In the genomic region with DNA sequence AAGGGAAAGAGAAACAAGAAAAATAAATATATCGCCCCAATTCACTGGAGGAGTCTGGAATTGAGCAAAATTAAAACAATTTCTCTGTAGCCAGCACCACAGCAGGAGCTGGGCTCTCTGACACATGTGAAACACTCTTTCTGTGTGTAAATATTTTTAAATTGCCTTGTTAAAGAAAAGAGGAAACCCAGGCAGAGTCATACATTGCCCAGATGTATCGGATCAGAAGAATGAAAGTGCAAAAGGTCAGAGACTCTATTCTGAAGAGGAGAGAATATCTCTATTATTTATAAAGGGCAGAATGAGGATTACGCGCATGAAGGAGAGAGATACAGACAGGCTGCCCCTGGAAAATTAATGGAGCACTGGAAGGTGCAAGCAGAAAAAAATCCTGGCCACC, we compare ENCODE assay signal across 11 cellular contexts.
DNase-seq lines count a peak whose midpoint lies in the region; ATAC-seq lines count a peak whose summit lies in the region.
"Had no signal": no experiment of that assay in that cellular context is flagged by ENCODE, and none has a peak within 500 bp of the region (broad histone marks: within the 10 kb centered on the region; RNA-seq: fewer than 3 reads in every experiment).

No MANE protein-coding gene starts in this region.

- peak; percentile 61 for ATAC-seq in GM19328 (IDR thresholded peaks at IDR 0.05; ENCODE audit: unreplicated experiment)
- ATAC-seq in HG02759 (IDR thresholded peaks at IDR 0.05; ENCODE audit: unreplicated experiment): peak; percentile 92
- peak; percentile 94 for ATAC-seq in HG03521 (IDR thresholded peaks at IDR 0.05; ENCODE audit: unreplicated experiment)
- ATAC-seq in stimulated activated memory B cell treated with anti-CD40 and anti-IgM and Interleukin-4, amounts not matched to agents 10 μg/mL and 1 μg/mL and 100 μg/mL, for 72 hours: peak; percentile 52
- ATAC-seq in activated CD8-positive, alpha-beta memory T cell treated with anti-CD3 and anti-CD28 coated beads, Interleukin-2, amount 10 ng/mL, durations not matched to agents 7 days and 5 days: no peak
- ATAC-seq in activated naive CD4-positive, alpha-beta T cell treated with anti-CD3 and anti-CD28 coated beads, Interleukin-2, amount 50 U/mL, for 72 hours: no peak
- no peak for ATAC-seq in naive thymus-derived CD4-positive, alpha-beta T cell

- no peaks in the 10 kb centered on the region for H3K9me3 Mint-ChIP-seq in stimulated activated memory B cell treated with anti-CD40 and anti-IgM and Interleukin-4, amounts not matched to agents 10 μg/mL and 1 μg/mL and 100 μg/mL, for 72 hours
- H3K9me3 Mint-ChIP-seq in activated CD8-positive, alpha-beta memory T cell treated with anti-CD3 and anti-CD28 coated beads, Interleukin-2, amount 10 ng/mL, durations not matched to agents 7 days and 5 days (ENCODE audit: low read depth): peaks cover 3% of the 10 kb centered on the region
- no peaks in the 10 kb centered on the region for H3K9me3 Mint-ChIP-seq in activated naive CD4-positive, alpha-beta T cell treated with anti-CD3 and anti-CD28 coated beads, Interleukin-2, amount 50 U/mL, for 72 hours
- H3K9me3 Mint-ChIP-seq in naive thymus-derived CD4-positive, alpha-beta T cell: peaks cover 0 to 10% (median 3%) of the 10 kb centered on the region in 11 donors
- H3K9me3 Mint-ChIP-seq: H9 had no signal

- no peak overlapping the region for H3K4me3 Mint-ChIP-seq in stimulated activated memory B cell treated with anti-CD40 and anti-IgM and Interleukin-4, amounts not matched to agents 10 μg/mL and 1 μg/mL and 100 μg/mL, for 72 hours
- H3K4me3 Mint-ChIP-seq in activated CD8-positive, alpha-beta memory T cell treated with anti-CD3 and anti-CD28 coated beads, Interleukin-2, amount 10 ng/mL, durations not matched to agents 7 days and 5 days: no peak overlapping the region
- no peak overlapping the region for H3K4me3 Mint-ChIP-seq in naive thymus-derived CD4-positive, alpha-beta T cell
- H3K4me3 Mint-ChIP-seq: H9 had no signal

- H3K27ac ChIP-seq in naive thymus-derived CD4-positive, alpha-beta T cell (ENCODE audit: low read depth, low read length): no peak overlapping the region
- H3K27ac ChIP-seq: VCaP had no signal

- CTCF ChIA-PET in activated CD8-positive, alpha-beta memory T cell treated with anti-CD3 and anti-CD28 coated beads, Interleukin-2, amount 10 ng/mL, durations not matched to agents 7 days and 5 days (lab: Charles Lee): no interaction called here
- CTCF ChIA-PET in naive thymus-derived CD4-positive, alpha-beta T cell (lab: Charles Lee): no interaction called here

- peak overlapping the region; percentile 47 for H3K27ac Mint-ChIP-seq in stimulated activated memory B cell treated with anti-CD40 and anti-IgM and Interleukin-4, amounts not matched to agents 10 μg/mL and 1 μg/mL and 100 μg/mL, for 72 hours
- no peak overlapping the region for H3K27ac Mint-ChIP-seq in activated CD8-positive, alpha-beta memory T cell treated with anti-CD3 and anti-CD28 coated beads, Interleukin-2, amount 10 ng/mL, durations not matched to agents 7 days and 5 days
- no peak overlapping the region for H3K27ac Mint-ChIP-seq in activated naive CD4-positive, alpha-beta T cell treated with anti-CD3 and anti-CD28 coated beads, Interleukin-2, amount 50 U/mL, for 72 hours
- no peak overlapping the region for H3K27ac Mint-ChIP-seq in naive thymus-derived CD4-positive, alpha-beta T cell
- H3K27ac Mint-ChIP-seq: H9 had no signal

- no peaks in the 10 kb centered on the region for H3K27me3 Mint-ChIP-seq in stimulated activated memory B cell treated with anti-CD40 and anti-IgM and Interleukin-4, amounts not matched to agents 10 μg/mL and 1 μg/mL and 100 μg/mL, for 72 hours
- H3K27me3 Mint-ChIP-seq in activated CD8-positive, alpha-beta memory T cell treated with anti-CD3 and anti-CD28 coated beads, Interleukin-2, amount 10 ng/mL, durations not matched to agents 7 days and 5 days: peaks cover 4% of the 10 kb centered on the region
- H3K27me3 Mint-ChIP-seq in naive thymus-derived CD4-positive, alpha-beta T cell: peaks cover 0 to 38% (median 0%) of the 10 kb centered on the region in 5 donors
- H3K27me3 Mint-ChIP-seq: naive B cell had no signal

- POLR2A ChIA-PET in naive thymus-derived CD4-positive, alpha-beta T cell (lab: Charles Lee): no interaction called here

- H3K4me3 ChIP-seq in naive thymus-derived CD4-positive, alpha-beta T cell (ENCODE audit: low read length): no peak overlapping the region

- intact Hi-C loops in naive thymus-derived CD4-positive, alpha-beta T cell (cut with micrococcal nuclease): no loop called here

- H3K4me1 Mint-ChIP-seq in stimulated activated memory B cell treated with anti-CD40 and anti-IgM and Interleukin-4, amounts not matched to agents 10 μg/mL and 1 μg/mL and 100 μg/mL, for 72 hours: peaks cover 7% of the 10 kb centered on the region
- H3K4me1 Mint-ChIP-seq in activated CD8-positive, alpha-beta memory T cell treated with anti-CD3 and anti-CD28 coated beads, Interleukin-2, amount 10 ng/mL, durations not matched to agents 7 days and 5 days: no peaks in the 10 kb centered on the region
- H3K4me1 Mint-ChIP-seq in naive thymus-derived CD4-positive, alpha-beta T cell: peaks cover 0 to 3% (median 0%) of the 10 kb centered on the region in 7 donors
- H3K4me1 Mint-ChIP-seq: H9 had no signal

- DNase-seq in activated CD8-positive, alpha-beta memory T cell treated with anti-CD3 and anti-CD28 coated beads, Interleukin-2, amount 10 ng/mL, durations not matched to agents 7 days and 5 days: no peak
- DNase-seq in activated naive CD4-positive, alpha-beta T cell treated with anti-CD3 and anti-CD28 coated beads, Interleukin-2, amount 50 U/mL, for 72 hours (ENCODE audit: low spot score in 2 of 2): no peak
- no peak for DNase-seq in naive thymus-derived CD4-positive, alpha-beta T cell
- DNase-seq: H9, naive B cell, substantia nigra had no signal

- H3K9me3 ChIP-seq in naive thymus-derived CD4-positive, alpha-beta T cell (ENCODE audit: control insufficient read depth in 2 of 3, low read length in 3 of 3): no peaks in the 10 kb centered on the region

- no peaks in the 10 kb centered on the region for H3K36me3 ChIP-seq in naive thymus-derived CD4-positive, alpha-beta T cell (ENCODE audit: control insufficient read depth in 2 of 3, insufficient read depth in 3 of 3, low read length in 3 of 3)

- H3K27me3 ChIP-seq in naive thymus-derived CD4-positive, alpha-beta T cell (ENCODE audit: control insufficient read depth in 2 of 2, insufficient read depth in 2 of 2, low read length in 2 of 2): no peaks in the 10 kb centered on the region

- no peaks in the 10 kb centered on the region for H3K36me3 Mint-ChIP-seq in stimulated activated memory B cell treated with anti-CD40 and anti-IgM and Interleukin-4, amounts not matched to agents 10 μg/mL and 1 μg/mL and 100 μg/mL, for 72 hours
- H3K36me3 Mint-ChIP-seq in activated CD8-positive, alpha-beta memory T cell treated with anti-CD3 and anti-CD28 coated beads, Interleukin-2, amount 10 ng/mL, durations not matched to agents 7 days and 5 days: peaks cover 4% of the 10 kb centered on the region
- no peaks in the 10 kb centered on the region for H3K36me3 Mint-ChIP-seq in activated naive CD4-positive, alpha-beta T cell treated with anti-CD3 and anti-CD28 coated beads, Interleukin-2, amount 50 U/mL, for 72 hours
- peaks cover 0 to 5% (median 0%) of the 10 kb centered on the region in 5 donors for H3K36me3 Mint-ChIP-seq in naive thymus-derived CD4-positive, alpha-beta T cell

- no peaks in the 10 kb centered on the region for H3K4me1 ChIP-seq in naive thymus-derived CD4-positive, alpha-beta T cell (ENCODE audit: control insufficient read depth in 2 of 2, insufficient read depth in 2 of 2, low read length in 2 of 2)

Comparison
In these comparisons a context has a peak if more than half of its experiments do, and no peak if none do; other contexts are left out.
1. ATAC-seq: peak in GM19328 (single experiment), HG02759 (single experiment), HG03521 (single experiment) and stimulated activated memory B cell treated with anti-CD40 and anti-IgM and Interleukin-4, amounts not matched to agents 10 μg/mL and 1 μg/mL and 100 μg/mL, for 72 hours (single experiment); none in activated CD8-positive, alpha-beta memory T cell treated with anti-CD3 and anti-CD28 coated beads, Interleukin-2, amount 10 ng/mL, durations not matched to agents 7 days and 5 days (single experiment), activated naive CD4-positive, alpha-beta T cell treated with anti-CD3 and anti-CD28 coated beads, Interleukin-2, amount 50 U/mL, for 72 hours (0 of 2) and naive thymus-derived CD4-positive, alpha-beta T cell (single experiment).